In genomic region chr6:169899481-169900145, GRCh38 we compare ENCODE assay signal across 2 cellular contexts.
TF ChIP-seq lines count a peak whose summit lies in the region.

No MANE protein-coding gene starts in this region.

TF ChIP-seq in IMR-90, 13 proteins besides CTCF, POLR2A, EP300 and RAD21:
- TF ChIP-seq FOS (IDR thresholded peaks at IDR 0.05; ENCODE audit: low read depth, low read length) = no peak
- TF ChIP-seq ELK1 (IDR thresholded peaks at IDR 0.05; ENCODE audit: borderline replicate concordance, low read depth, low read length) = no peak
- no peak for TF ChIP-seq USF2 (IDR thresholded peaks at IDR 0.05; ENCODE audit: low read depth, low read length)
- no peak for TF ChIP-seq RCOR1 (IDR thresholded peaks at IDR 0.05; ENCODE audit: insufficient replicate concordance, low read length)
- no peak for TF ChIP-seq MAFK (IDR thresholded peaks at IDR 0.05; ENCODE audit: low read depth, low read length)

TF ChIP-seq in HepG2, 621 proteins besides CTCF, POLR2A, EP300 and RAD21:
- TF ChIP-seq PBX3 (CRISPR knock-in tag; IDR thresholded peaks at IDR 0.05; ENCODE audit: borderline replicate concordance) (no peak), ZNF790 (CRISPR knock-in tag; IDR thresholded peaks at IDR 0.05; ENCODE audit: borderline replicate concordance) (no peak), MAFF (IDR thresholded peaks at IDR 0.05; ENCODE audit: low read depth, low read length) (no peak), CREB1 (IDR thresholded peaks at IDR 0.05) (no peak), CREB1 (CRISPR knock-in tag; IDR thresholded peaks at IDR 0.05) (no peak), TFDP2 (CRISPR knock-in tag; IDR thresholded peaks at IDR 0.05) (no peak), ZNF879 (CRISPR knock-in tag; IDR thresholded peaks at IDR 0.05) (no peak), HMGXB4 (CRISPR knock-in tag; IDR thresholded peaks at IDR 0.05; ENCODE audit: borderline replicate concordance in 1 of 2, low read depth in 1 of 2) (no peak), ZNF362 (CRISPR knock-in tag; IDR thresholded peaks at IDR 0.05; ENCODE audit: borderline replicate concordance) (no peak), CBX2 (IDR thresholded peaks at IDR 0.05; ENCODE audit: low read depth, low read length) (no peak), CBX2 (CRISPR knock-in tag; IDR thresholded peaks at IDR 0.05; ENCODE audit: low read depth) (no peak), NFAT5 (CRISPR knock-in tag; IDR thresholded peaks at IDR 0.05) (no peak), DMAP1 (CRISPR knock-in tag; IDR thresholded peaks at IDR 0.05) (no peak), SP140L (CRISPR knock-in tag; IDR thresholded peaks at IDR 0.05; ENCODE audit: borderline replicate concordance) (no peak), ZNF780A (CRISPR knock-in tag; IDR thresholded peaks at IDR 0.05) (no peak), CENPBD1 (CRISPR knock-in tag; IDR thresholded peaks at IDR 0.05; ENCODE audit: borderline replicate concordance, low read depth) (no peak), ZNF615 (CRISPR knock-in tag; IDR thresholded peaks at IDR 0.05; ENCODE audit: borderline replicate concordance) (no peak), RFX5 (IDR thresholded peaks at IDR 0.05; ENCODE audit: low read depth, low read length) (no peak)
